38 cellular contexts compared by ENCODE assay signal in genomic region chr12:57654042-57654441, GRCh38. TPM values are rescaled to one million over a fixed set of nuclear protein-coding genes. Genes with fewer than 3 reads are reported as not detected.
"Had no signal": no experiment of that assay in that cellular context is flagged by ENCODE, and none has a peak within 500 bp of the region (broad histone marks: within the 10 kb centered on the region; RNA-seq: fewer than 3 reads in every experiment).

No MANE protein-coding gene starts in this region.

- H3K4me1 ChIP-seq: ascending aorta had no signal

- H3K4me3 Mint-ChIP-seq: activated B cell treated with CpG ODN at 0.5 μM for 24 hours; activated CD4-positive, alpha-beta memory T cell treated with anti-CD3 and anti-CD28 coated beads for 36 hours; activated CD4-positive, alpha-beta T cell treated with anti-CD3 and anti-CD28 coated beads, Interleukin-2, amount 10 ng/mL, durations not matched to agents 24 days and 14 days; activated CD8-positive, alpha-beta T cell treated with anti-CD3 and anti-CD28 coated beads for 36 hours; activated naive CD4-positive, alpha-beta T cell treated with anti-CD3 and anti-CD28 coated beads for 36 hours; activated naive CD8-positive, alpha-beta T cell treated with anti-CD3 and anti-CD28 coated beads for 36 hours; activated T-cell treated with anti-CD3 and anti-CD28 coated beads, Interleukin-2, amount 50 U/mL, for 4 hours; activated T-cell treated with anti-CD3 and anti-CD28 coated beads, Interleukin-2, amount 50 U/mL, for 72 hours; activated T-helper 1 cell treated with anti-CD3 and anti-CD28 coated beads, Interleukin-12 subunit alpha, Interleukin-12 subunit beta, Interleukin-2, Interleukin-4 antibody, amounts not matched to agents 30 ng/mL and 10 ng/mL and 1 ng/mL, durations not matched to agents 14 hours and 24 hours and 36 hours; activated T-helper 17 cell treated with anti-CD3 and anti-CD28 coated beads, Interleukin-2, amount 50 U/mL, for 72 hours; brain; central memory CD8-positive, alpha-beta T cell; T-helper 1 cell treated with Interleukin-12 subunit alpha and Interleukin-12 subunit beta and Interleukin-4 antibody, amounts not matched to agents 30 μg/mL and 1 μg/mL, for 36 hours; T-helper 2 cell treated with Interferon-gamma antibody and Interleukin-4, amounts not matched to agents 5 μg/mL and 100 μg/mL, for 36 hours had no signal

- H3K36me3 Mint-ChIP-seq: activated naive CD8-positive, alpha-beta T cell treated with anti-CD3 and anti-CD28 coated beads for 36 hours; brain had no signal

- H3K9me3 ChIP-seq: ascending aorta had no signal

- H3K4me3 ChIP-seq: ascending aorta, cardiac muscle cell had no signal

- H3K27me3 ChIP-seq: ascending aorta, cardiac muscle cell had no signal

- ATAC-seq: activated CD8-positive, alpha-beta T cell treated with anti-CD3 and anti-CD28 coated beads for 36 hours; activated naive CD4-positive, alpha-beta T cell treated with anti-CD3 and anti-CD28 coated beads, Interleukin-2, amount 50 U/mL, for 72 hours; activated T-cell treated with anti-CD3 and anti-CD28 coated beads, Interleukin-2, amount 50 U/mL, for 4 hours; activated T-cell treated with anti-CD3 and anti-CD28 coated beads, Interleukin-2, amount 50 U/mL, for 72 hours; activated T-helper 17 cell treated with anti-CD3 and anti-CD28 coated beads, Interleukin-2, amount 50 U/mL, for 72 hours had no signal

- H3K27ac ChIP-seq: ascending aorta, cardiac muscle cell, VCaP had no signal

- H3K9me3 Mint-ChIP-seq: activated CD4-positive, alpha-beta T cell treated with anti-CD3 and anti-CD28 coated beads, Interleukin-2, amount 10 ng/mL, durations not matched to agents 24 days and 14 days; activated T-helper 17 cell treated with anti-CD3 and anti-CD28 coated beads, Interleukin-2, amount 50 U/mL, for 72 hours; central memory CD8-positive, alpha-beta T cell had no signal

- FAIRE-seq: bronchial epithelial cell, TTC549 had no signal

- H3K4me1 Mint-ChIP-seq: activated B cell treated with CpG ODN at 0.5 μM for 24 hours; activated CD4-positive, alpha-beta T cell treated with anti-CD3 and anti-CD28 coated beads, Interleukin-2, amount 10 ng/mL, durations not matched to agents 24 days and 14 days; activated naive CD8-positive, alpha-beta T cell treated with anti-CD3 and anti-CD28 coated beads for 36 hours; activated T-helper 17 cell treated with anti-CD3 and anti-CD28 coated beads, Interleukin-2, amount 50 U/mL, for 72 hours; central memory CD8-positive, alpha-beta T cell had no signal

- H3K27ac Mint-ChIP-seq: activated B cell treated with CpG ODN at 0.5 μM for 24 hours; activated CD4-positive, alpha-beta memory T cell treated with anti-CD3 and anti-CD28 coated beads for 36 hours; activated CD4-positive, alpha-beta T cell treated with anti-CD3 and anti-CD28 coated beads, Interleukin-2, amount 10 ng/mL, durations not matched to agents 24 days and 14 days; activated CD8-positive, alpha-beta T cell treated with anti-CD3 and anti-CD28 coated beads for 36 hours; activated naive CD4-positive, alpha-beta T cell treated with anti-CD3 and anti-CD28 coated beads for 36 hours; activated naive CD4-positive, alpha-beta T cell treated with anti-CD3 and anti-CD28 coated beads, Interleukin-2, amount 50 U/mL, for 72 hours; activated naive CD8-positive, alpha-beta T cell treated with anti-CD3 and anti-CD28 coated beads for 36 hours; activated T-cell treated with anti-CD3 and anti-CD28 coated beads, Interleukin-2, amount 50 U/mL, for 72 hours; activated T-helper 1 cell treated with anti-CD3 and anti-CD28 coated beads, Interleukin-12 subunit alpha, Interleukin-12 subunit beta, Interleukin-2, Interleukin-4 antibody, amounts not matched to agents 30 ng/mL and 10 ng/mL and 1 ng/mL, durations not matched to agents 14 hours and 24 hours and 36 hours; activated T-helper 17 cell treated with anti-CD3 and anti-CD28 coated beads, Interleukin-2, amount 50 U/mL, for 72 hours; brain; T-helper 1 cell treated with Interleukin-12 subunit alpha and Interleukin-12 subunit beta and Interleukin-4 antibody, amounts not matched to agents 30 μg/mL and 1 μg/mL, for 36 hours; T-helper 2 cell treated with Interferon-gamma antibody and Interleukin-4, amounts not matched to agents 5 μg/mL and 100 μg/mL, for 36 hours had no signal

- H3K36me3 ChIP-seq: ascending aorta, cardiac muscle cell had no signal

- H3K27me3 Mint-ChIP-seq: activated CD4-positive, alpha-beta memory T cell treated with anti-CD3 and anti-CD28 coated beads for 36 hours; activated T-helper 17 cell treated with anti-CD3 and anti-CD28 coated beads, Interleukin-2, amount 50 U/mL, for 72 hours had no signal

- DNase-seq: activated B cell treated with CpG ODN at 0.5 μM for 24 hours; activated CD4-positive, alpha-beta memory T cell treated with anti-CD3 and anti-CD28 coated beads for 36 hours; activated CD4-positive, alpha-beta T cell treated with anti-CD3 and anti-CD28 coated beads for 4 hours; activated CD4-positive, alpha-beta T cell treated with anti-CD3 and anti-CD28 coated beads, Interleukin-2, amount 10 ng/mL, durations not matched to agents 24 days and 14 days; activated CD4-positive, alpha-beta T cell treated with anti-CD3 and anti-CD28 coated beads, Interleukin-2, amount 50 U/mL, for 1 hour; activated CD4-positive, alpha-beta T cell treated with anti-CD3 and anti-CD28 coated beads, Interleukin-2, amount 50 U/mL, for 4 hours; activated CD4-positive, CD25-positive, alpha-beta regulatory T cell treated with anti-CD3 and anti-CD28 coated beads, Interleukin-2, amount 50 U/mL, for 72 hours; activated CD8-positive, alpha-beta memory T cell treated with anti-CD3 and anti-CD28 coated beads, Interleukin-2, amount 50 U/mL, for 4 hours; activated CD8-positive, alpha-beta T cell treated with anti-CD3 and anti-CD28 coated beads for 36 hours; activated effector memory CD4-positive, alpha-beta T cell treated with anti-CD3 and anti-CD28 coated beads, Interleukin-2, amount 50 U/mL, for 16 hours; activated gamma-delta T cell treated with Interleukin-2 at 50 U/mL for 16 hours; activated naive CD4-positive, alpha-beta T cell; activated naive CD4-positive, alpha-beta T cell treated with anti-CD3 and anti-CD28 coated beads for 36 hours; activated naive CD4-positive, alpha-beta T cell treated with anti-CD3 and anti-CD28 coated beads, Interleukin-2, amount 50 U/mL, for 16 hours; activated naive CD8-positive, alpha-beta T cell treated with anti-CD3 and anti-CD28 coated beads for 36 hours; activated T-cell treated with anti-CD3 and anti-CD28 coated beads for 4 hours; activated T-cell treated with anti-CD3 and anti-CD28 coated beads, Interleukin-2, amount 50 U/mL, for 1 hour; activated T-cell treated with anti-CD3 and anti-CD28 coated beads, Interleukin-2, amount 50 U/mL, for 4 hours; activated T-cell treated with anti-CD3 and anti-CD28 coated beads, Interleukin-2, amount 50 U/mL, for 72 hours; amygdala; anterior cingulate cortex; caudate nucleus; cerebellar nuclear complex; T-helper 1 cell; T-helper 2 cell; T-helper 9 cell had no signal

RNA-seq across cellular contexts. Expression of gene B4GALNT1, which starts 21.0 kb away (rescaled TPM):
- total RNA-seq: bronchial epithelial cell, cardiac muscle cell had no signal

RNA-seq across cellular contexts. Expression of gene ARHGEF25, which starts 42.8 kb away (rescaled TPM):
- total RNA-seq: activated B cell treated with CpG ODN at 0.5 μM for 24 hours had no signal
